In the genomic region with DNA sequence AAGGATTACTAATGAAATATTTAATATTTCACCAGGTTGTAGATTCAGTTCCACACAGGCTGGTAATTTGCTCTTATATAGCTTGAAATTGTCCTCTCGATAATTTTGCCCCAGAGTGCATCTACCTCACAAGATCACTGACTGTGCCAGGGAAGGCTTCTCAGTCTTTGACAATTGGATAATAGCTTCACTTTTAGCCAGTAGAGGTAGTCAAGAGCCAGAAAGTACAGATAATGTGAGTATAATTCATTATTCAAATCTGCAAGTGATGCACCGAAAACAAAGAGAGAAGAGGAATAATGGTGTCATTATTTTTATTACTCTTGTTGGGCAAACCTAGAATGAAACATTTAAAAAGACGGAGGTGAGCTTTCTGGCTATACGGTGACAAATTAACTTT, we compare ENCODE assay signal across 18 cellular contexts.
DNase-seq lines count a peak whose midpoint lies in the region; TF ChIP-seq lines count a peak whose summit lies in the region.
"Had no signal": no experiment of that assay in that cellular context is flagged by ENCODE, and none has a peak within 500 bp of the region (broad histone marks: within the 10 kb centered on the region; RNA-seq: fewer than 3 reads in every experiment).

No MANE protein-coding gene starts in this region.

- H2AFZ ChIP-seq in mammary epithelial cell (ENCODE audit: low read depth, low read length) = no peak overlapping the region

- H3K56ac ChIP-seq in mesendoderm (ENCODE audit: low read length) = no peak overlapping the region

- no peaks in the 10 kb centered on the region for H3K27me3 Mint-ChIP-seq in neural crest cell (ENCODE audit: low read depth)

- H3K4me1 Mint-ChIP-seq in neural crest cell = no peaks in the 10 kb centered on the region
- H3K4me1 Mint-ChIP-seq: stimulated activated naive CD8-positive, alpha-beta T cell treated with anti-CD3 and anti-CD28 coated beads, Interleukin-15, amount 100 ng/mL, for 72 hours had no signal

- H3K9me3 Mint-ChIP-seq in neural crest cell = no peaks in the 10 kb centered on the region
- H3K9me3 Mint-ChIP-seq: activated T-helper 1 cell treated with anti-CD3 and anti-CD28 coated beads, Interleukin-12 subunit alpha, Interleukin-12 subunit beta, Interleukin-2, Interleukin-4 antibody, amounts not matched to agents 30 ng/mL and 10 ng/mL and 1 ng/mL, durations not matched to agents 14 hours and 24 hours and 36 hours had no signal

- no peak overlapping the region for H3K4me3 ChIP-seq in BE2C (ENCODE audit: low read depth, low read length)
- no peak overlapping the region for H3K4me3 ChIP-seq in mammary epithelial cell (replicated peaks in 1 of 3; ENCODE audit: insufficient read depth in 1 of 3, low read depth in 2 of 3, low read length in 3 of 3)
- no peak overlapping the region for H3K4me3 ChIP-seq in mesendoderm (ENCODE audit: low read length)
- H3K4me3 ChIP-seq: adrenal gland, coronary artery, Peyer's patch had no signal

- no peak overlapping the region for H3K27ac ChIP-seq in mammary epithelial cell (ENCODE audit: insufficient read depth, low read depth, low read length)
- no peak overlapping the region for H3K27ac ChIP-seq in mesendoderm (ENCODE audit: low read depth, low read length)
- H3K27ac ChIP-seq: adrenal gland, coronary artery, epithelial cell of prostate, Peyer's patch, WERI-Rb-1 had no signal

- DNase-seq in BE2C = no peak
- peak; percentile 33 to 53 for DNase-seq in NCI-H526 (lab: John Stamatoyannopoulos, UW)
- no peak for DNase-seq in mammary epithelial cell
- no peak for DNase-seq in neural crest cell (ENCODE audit: low read depth, low spot score)
- DNase-seq in NCI-H1417 treated with DMSO at 0.1 percent for 48 hours (lab: John Stamatoyannopoulos, UW) = no peak
- DNase-seq in NCI-H1694 (lab: John Stamatoyannopoulos, UW) = no peak
- no peak for DNase-seq in stimulated activated CD8-positive, alpha-beta memory T cell treated with anti-CD3 and anti-CD28 coated beads, Interleukin-4, amount 100 ng/mL, for 48 hours
- DNase-seq in mesendoderm = no peak
- DNase-seq: activated CD8-positive, alpha-beta T cell treated with anti-CD3 and anti-CD28 coated beads for 36 hours; adrenal gland; NCI-H1436 treated with DMSO at 0.1 percent for 48 hours; Peyer's patch; stimulated activated CD4-positive, alpha-beta T cell treated with anti-CD3 and anti-CD28 coated beads, Interleukin-12 subunit alpha, Interleukin-12 subunit beta, amount 100 ng/mL, for 4 hours; stimulated activated naive CD8-positive, alpha-beta T cell treated with anti-CD3 and anti-CD28 coated beads, Interleukin-15, amount 100 ng/mL, for 72 hours; WERI-Rb-1 had no signal

- H3K27ac Mint-ChIP-seq in neural crest cell (ENCODE audit: unreplicated experiment) = no peak overlapping the region
- H3K27ac Mint-ChIP-seq: activated CD8-positive, alpha-beta T cell treated with anti-CD3 and anti-CD28 coated beads for 36 hours; activated T-helper 1 cell treated with anti-CD3 and anti-CD28 coated beads, Interleukin-12 subunit alpha, Interleukin-12 subunit beta, Interleukin-2, Interleukin-4 antibody, amounts not matched to agents 30 ng/mL and 10 ng/mL and 1 ng/mL, durations not matched to agents 14 hours and 24 hours and 36 hours; stimulated activated naive CD8-positive, alpha-beta T cell treated with anti-CD3 and anti-CD28 coated beads, Interleukin-15, amount 100 ng/mL, for 72 hours had no signal

- CTCF ChIA-PET in mammary epithelial cell (lab: Charles Lee; ENCODE audit: low non-redundant PET) = interaction anchor here (0.6 to 0.7 kb wide), 2 partner anchors 12 to 297 kb away, joined by 3 to 4 read pairs; no protein-coding TSS in a partner anchor

- H3K23ac ChIP-seq in mesendoderm (ENCODE audit: low read length) = no peak overlapping the region

- no TSS peak for BruUV-seq in mammary epithelial cell (replicated peaks; lab: Mats Ljungman, UMichigan)

- no peak overlapping the region for H3K4me3 Mint-ChIP-seq in neural crest cell
- H3K4me3 Mint-ChIP-seq: activated CD8-positive, alpha-beta T cell treated with anti-CD3 and anti-CD28 coated beads for 36 hours; activated T-helper 1 cell treated with anti-CD3 and anti-CD28 coated beads, Interleukin-12 subunit alpha, Interleukin-12 subunit beta, Interleukin-2, Interleukin-4 antibody, amounts not matched to agents 30 ng/mL and 10 ng/mL and 1 ng/mL, durations not matched to agents 14 hours and 24 hours and 36 hours; stimulated activated naive CD8-positive, alpha-beta T cell treated with anti-CD3 and anti-CD28 coated beads, Interleukin-15, amount 100 ng/mL, for 72 hours had no signal

- H4K8ac ChIP-seq in mesendoderm (ENCODE audit: low read depth, low read length) = no peak overlapping the region

- H2BK120ac ChIP-seq in mesendoderm (ENCODE audit: low read depth, low read length) = no peak overlapping the region

- H4K20me1 ChIP-seq in mammary epithelial cell (ENCODE audit: insufficient read depth, low read length) = no peaks in the 10 kb centered on the region

- no peak overlapping the region for H3K18ac ChIP-seq in mesendoderm (ENCODE audit: low read length)

- no peak overlapping the region for H3K4me2 ChIP-seq in mammary epithelial cell (ENCODE audit: insufficient read depth, low read depth, low read length)
- H3K4me2 ChIP-seq in mesendoderm (ENCODE audit: low read length) = no peak overlapping the region

- in situ Hi-C loops in mammary epithelial cell (cut with MboI; ENCODE audit: low sequenced_read_pairs in 2 of 2) = loop anchor here in 1 of 2 donors (25.0 kb wide), 1 partner anchor 308 kb away; no protein-coding TSS in a partner anchor

- no peaks in the 10 kb centered on the region for H3K36me3 Mint-ChIP-seq in neural crest cell (ENCODE audit: low read depth)

- H3K4me1 ChIP-seq in BE2C (no peaks in the 10 kb centered on the region), mammary epithelial cell (ENCODE audit: insufficient read depth, low read length) (no peaks in the 10 kb centered on the region), mesendoderm (ENCODE audit: control insufficient read depth, low read depth, low read length) (no peaks in the 10 kb centered on the region)
- H3K4me1 ChIP-seq: adrenal gland, Peyer's patch had no signal

- no peak overlapping the region for H3K4ac ChIP-seq in mesendoderm (ENCODE audit: low read depth, low read length)

- H2BK5ac ChIP-seq in mesendoderm (ENCODE audit: low read length) = no peak overlapping the region

- H3K79me2 ChIP-seq in mammary epithelial cell (ENCODE audit: insufficient read depth, low read length) (no peaks in the 10 kb centered on the region), mesendoderm (ENCODE audit: control insufficient read depth, insufficient read depth, low read length) (no peaks in the 10 kb centered on the region)

- no peak overlapping the region for H4K5ac ChIP-seq in mesendoderm (ENCODE audit: low read length)

- H2AK5ac ChIP-seq in mesendoderm (ENCODE audit: low read length) = no peak overlapping the region

- TF ChIP-seq CTCF in BE2C (IDR thresholded peaks at IDR 0.05; ENCODE audit: low read depth, low read length) = 0 out of 2 replicates have a peak, but pooled peaks have one; percentile 5
- TF ChIP-seq CTCF in mammary epithelial cell (conservative IDR thresholded peaks at IDR 0.05 in 1 of 2, IDR thresholded peaks at IDR 0.05 in 1 of 2; ENCODE audit: extremely low read depth in 1 of 2, insufficient read depth in 1 of 2, low read depth in 1 of 2, low read length in 2 of 2) = peak; percentile 39 to 51
- TF ChIP-seq CTCF in neural crest cell (conservative IDR thresholded peaks at IDR 0.05) = peak; percentile 32

- H3K79me1 ChIP-seq in mesendoderm (ENCODE audit: low read length) = no peaks in the 10 kb centered on the region

- no peaks in the 10 kb centered on the region for H3K9me3 ChIP-seq in BE2C
- H3K9me3 ChIP-seq in mammary epithelial cell (replicated peaks; ENCODE audit: insufficient read depth, low read length) = no peaks in the 10 kb centered on the region
- H3K9me3 ChIP-seq: adrenal gland, Peyer's patch had no signal

- H3K9ac ChIP-seq in mammary epithelial cell (ENCODE audit: insufficient read depth, low read length) (no peak overlapping the region), mesendoderm (ENCODE audit: low read length) (no peak overlapping the region)

- intact Hi-C loops in mammary epithelial cell (cut with micrococcal nuclease) = loop anchor here (1.0 to 2.0 kb wide), 2 partner anchors 184 to 301 kb away; no protein-coding TSS in a partner anchor

- H3K36me3 ChIP-seq in BE2C (no peaks in the 10 kb centered on the region), mammary epithelial cell (ENCODE audit: insufficient read depth, low read length) (no peaks in the 10 kb centered on the region), mesendoderm (ENCODE audit: control insufficient read depth, insufficient read depth, low read length) (no peaks in the 10 kb centered on the region)
- H3K36me3 ChIP-seq: adrenal gland, Peyer's patch, WERI-Rb-1 had no signal

- dilution Hi-C loops in mammary epithelial cell (cut with HindIII; ENCODE audit: low sequenced_read_pairs) = no loop called here

- 86% methylated on average over 4 of the region's 4 CpGs for WGBS in mammary epithelial cell (ENCODE audit: low coverage, missing lambda C conversion rate)
- WGBS in mesendoderm (ENCODE audit: extremely low coverage, insufficient coverage, low lambda C conversion rate) = no CpG with 5 or more reads among the region's 4 CpGs

- H3K27me3 ChIP-seq in BE2C (no peaks in the 10 kb centered on the region), mammary epithelial cell (ENCODE audit: insufficient read depth, low read length) (no peaks in the 10 kb centered on the region), mesendoderm (ENCODE audit: insufficient read depth, low read length, poor library complexity) (no peaks in the 10 kb centered on the region)
- H3K27me3 ChIP-seq: adrenal gland, Peyer's patch had no signal

- H2BK15ac ChIP-seq in mesendoderm (replicated peaks; ENCODE audit: low read depth) = no peak overlapping the region

Comparison
In these comparisons a context has a peak if more than half of its experiments do, and no peak if none do; other contexts are left out.
1. DNase-seq: peak in NCI-H526 (2 of 2); none in BE2C (single experiment), mammary epithelial cell (single experiment), neural crest cell (single experiment), NCI-H1417 treated with DMSO at 0.1 percent for 48 hours (single experiment), NCI-H1694 (single experiment), stimulated activated CD8-positive, alpha-beta memory T cell treated with anti-CD3 and anti-CD28 coated beads, Interleukin-4, amount 100 ng/mL, for 48 hours (single experiment) and mesendoderm (single experiment).
2. Peak in every context shown above with its lines, with median percentiles within 50 percentile points of each other: CTCF ChIP-seq.